Comparison of ENCODE assay signal across 17 cellular contexts in the genomic region with DNA sequence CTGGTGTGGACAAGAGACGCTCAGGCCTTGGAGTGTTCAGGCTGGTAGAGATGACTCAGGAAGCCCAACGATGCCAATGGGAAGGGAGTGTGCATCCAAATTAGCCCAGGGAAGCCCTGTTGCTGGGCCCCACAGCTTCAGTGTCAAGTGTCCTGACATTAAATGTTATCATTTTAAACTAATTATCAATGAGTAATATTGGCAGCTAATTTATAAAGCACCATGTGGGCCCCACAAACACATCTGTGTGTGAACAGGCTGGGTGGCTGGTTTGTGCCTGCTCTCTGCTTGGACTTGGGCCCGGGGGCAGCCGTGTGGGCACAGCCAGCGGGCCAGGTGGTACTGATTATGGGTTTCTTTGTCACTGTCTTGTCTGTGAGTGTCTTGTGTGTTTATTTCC.
"Had no signal": no experiment of that assay in that cellular context is flagged by ENCODE, and none has a peak within 500 bp of the region (broad histone marks: within the 10 kb centered on the region; RNA-seq: fewer than 3 reads in every experiment).

No MANE protein-coding gene starts in this region.

- H3K27me3 ChIP-seq: right atrium auricular region had no signal

- ATAC-seq: activated T-cell treated with anti-CD3 and anti-CD28 coated beads, Interleukin-2, amount 50 U/mL, for 4 hours had no signal

- H3K4me1 ChIP-seq: prostate gland had no signal

- H3K36me3 ChIP-seq: prostate gland, right atrium auricular region, tibial artery had no signal

- H3K9me3 ChIP-seq: prostate gland, right atrium auricular region, tibial artery had no signal

- DNase-seq: activated B cell treated with CpG ODN at 0.5 μM for 24 hours; activated CD4-positive, alpha-beta T cell treated with anti-CD3 and anti-CD28 coated beads for 48 hours; activated CD8-positive, alpha-beta T cell treated with anti-CD3 and anti-CD28 coated beads for 36 hours; activated effector memory CD4-positive, alpha-beta T cell treated with Interleukin-2 at 50 U/mL for 16 hours; activated naive CD4-positive, alpha-beta T cell treated with anti-CD3 and anti-CD28 coated beads, Interleukin-2, amount 10 ng/mL, durations not matched to agents 7 days and 5 days; activated naive CD8-positive, alpha-beta T cell treated with anti-CD3 and anti-CD28 coated beads, Interleukin-2, amount 50 U/mL, for 24 hours; activated T-cell treated with anti-CD3 and anti-CD28 coated beads, Interleukin-2, amount 50 U/mL, for 4 hours; cortex of kidney; immature natural killer cell; kidney glomerular epithelial cell; stimulated activated CD4-positive, alpha-beta T cell treated with anti-CD3 and anti-CD28 coated beads, Interleukin-12 subunit alpha, Interleukin-12 subunit beta, amount 100 ng/mL, for 4 hours; stimulated activated CD4-positive, alpha-beta T cell treated with anti-CD3 and anti-CD28 coated beads, Interleukin-1b, Interleukin-23, amount 100 ng/mL, for 48 hours; stimulated activated naive CD4-positive, alpha-beta T cell treated with Interleukin-2 at 50 U/mL for 16 hours; substantia nigra; tibial artery had no signal

- H3K4me3 ChIP-seq: prostate gland, right atrium auricular region, tibial artery had no signal

- H3K27ac ChIP-seq: prostate gland, tibial artery had no signal
